Comparison of ENCODE assay signal across 11 cellular contexts in genomic region chr11:122235615-122236014, GRCh38.
DNase-seq lines count a peak whose midpoint lies in the region; ATAC-seq and TF ChIP-seq lines count a peak whose summit lies in the region.
"Had no signal": no experiment of that assay in that cellular context is flagged by ENCODE, and none has a peak within 500 bp of the region (broad histone marks: within the 10 kb centered on the region; RNA-seq: fewer than 3 reads in every experiment).

No MANE protein-coding gene starts in this region.

- peak overlapping the region; percentile 42 for H3K4me2 ChIP-seq in skeletal muscle satellite cell (ENCODE audit: low read length)

- H3K9me3 ChIP-seq in skeletal muscle satellite cell (replicated peaks; ENCODE audit: low read length) = no peaks in the 10 kb centered on the region

- DNase-seq in DMS153 (lab: John Stamatoyannopoulos, UW) (peak; percentile 46), DMS153 treated with DMSO at 0.1 percent for 48 hours (lab: John Stamatoyannopoulos, UW; ENCODE audit: unreplicated experiment) (no peak), RPMI8226 (peak; percentile 13), fibroblast of pulmonary artery (ENCODE audit: low read depth) (peak; percentile 61), HUDEP-2 (lab: John Stamatoyannopoulos, UW; ENCODE audit: unreplicated experiment in 76 of 76) (no peak)
- DNase-seq: activated CD4-positive, alpha-beta memory T cell treated with anti-CD3 and anti-CD28 coated beads for 36 hours; amygdala; stimulated activated CD8-positive, alpha-beta memory T cell treated with anti-CD3 and anti-CD28 coated beads, Interleukin-4, amount 100 ng/mL, for 48 hours had no signal

- peaks cover 6% of the 10 kb centered on the region for H3K27me3 ChIP-seq in skeletal muscle satellite cell (ENCODE audit: control insufficient read depth, insufficient read depth, low read length)

- H3K9ac ChIP-seq in skeletal muscle satellite cell (ENCODE audit: low read depth, low read length) = no peak overlapping the region

- ATAC-seq in HG02981 (IDR thresholded peaks at IDR 0.05; ENCODE audit: unreplicated experiment) (no peak), HG03342 (IDR thresholded peaks at IDR 0.05; ENCODE audit: unreplicated experiment) (no peak)

- no peak for TF ChIP-seq CTCF in fibroblast of pulmonary artery (IDR thresholded peaks at IDR 0.05; ENCODE audit: low read length, missing control alignments)

- H3K4me3 ChIP-seq in fibroblast of pulmonary artery (replicated peaks; ENCODE audit: low read depth, low read length) (no peak overlapping the region), skeletal muscle satellite cell (ENCODE audit: low read length) (peak overlapping the region; percentile 7)

- no peaks in the 10 kb centered on the region for H3K36me3 ChIP-seq in skeletal muscle satellite cell (ENCODE audit: insufficient read depth, low read length)

- peaks cover 7% of the 10 kb centered on the region for H3K4me1 ChIP-seq in skeletal muscle satellite cell (ENCODE audit: control insufficient read depth, insufficient read depth, low read length)

Comparison
In these comparisons a context has a peak if more than half of its experiments do, and no peak if none do; other contexts are left out.
1. DNase-seq: peak in DMS153 (single experiment), RPMI8226 (single experiment) and fibroblast of pulmonary artery (single experiment); none in DMS153 treated with DMSO at 0.1 percent for 48 hours (single experiment) and HUDEP-2 (0 of 76).